In the genomic region with DNA sequence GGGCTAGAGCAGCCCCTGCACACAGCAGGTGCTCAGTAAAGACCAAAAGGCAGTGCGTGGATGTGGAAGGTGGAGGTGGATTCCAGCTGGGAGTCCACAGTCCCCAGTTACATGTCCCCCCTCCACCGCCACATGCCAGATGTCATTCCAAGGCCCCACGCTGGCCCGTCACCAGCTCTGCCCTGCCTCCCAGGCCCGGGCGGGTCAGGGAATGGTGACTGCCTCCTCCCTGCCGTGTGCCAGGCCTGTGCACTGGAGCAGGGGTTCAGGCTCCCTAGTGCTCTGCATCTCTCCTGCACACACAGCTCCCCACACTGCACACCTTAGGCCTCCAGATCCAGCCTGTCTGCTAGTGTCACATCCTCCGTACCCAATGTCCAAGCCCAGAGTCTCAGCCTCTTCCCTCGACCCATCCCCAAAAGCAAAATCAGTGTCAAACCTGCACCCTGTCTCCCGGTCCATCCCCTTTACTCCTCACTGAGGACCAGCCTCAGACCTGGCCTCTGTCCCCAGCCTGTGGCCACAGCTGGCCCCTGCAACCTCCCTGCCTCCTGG, we compare ENCODE assay signal across 26 cellular contexts. TPM values are rescaled to one million over a fixed set of nuclear protein-coding genes. Genes with fewer than 3 reads are reported as not detected.
"Had no signal": no experiment of that assay in that cellular context is flagged by ENCODE, and none has a peak within 500 bp of the region (broad histone marks: within the 10 kb centered on the region; RNA-seq: fewer than 3 reads in every experiment).

No MANE protein-coding gene starts in this region.

- H3K27ac ChIP-seq: brain microvascular endothelial cell, Peyer's patch, RWPE1, SJSA1 had no signal

- DNase-seq: activated CD4-positive, alpha-beta memory T cell treated with anti-CD3 and anti-CD28 coated beads for 36 hours; activated CD4-positive, alpha-beta T cell treated with anti-CD3 and anti-CD28 coated beads for 48 hours; activated CD4-positive, CD25-positive, alpha-beta regulatory T cell treated with anti-CD3 and anti-CD28 coated beads, Interleukin-2, amount 50 U/mL, for 72 hours; activated CD8-positive, alpha-beta memory T cell treated with anti-CD3 and anti-CD28 coated beads for 24 hours; activated gamma-delta T cell; activated naive CD4-positive, alpha-beta T cell treated with anti-CD3 and anti-CD28 coated beads for 36 hours; activated T-cell treated with anti-CD3 and anti-CD28 coated beads, Interleukin-2, amount 50 U/mL, for 48 hours; amygdala; brain microvascular endothelial cell; caudate nucleus; Karpas-422; NCI-H1105 treated with DMSO at 0.1 percent for 48 hours; NCI-H1436 treated with DMSO at 0.1 percent for 48 hours; NCI-H187; NCI-H2081; NCI-H510A treated with DMSO at 0.1 percent for 48 hours; NCI-H69; NK-92 treated with Interleukin-12 subunit alpha and Interleukin-12 subunit beta, amount 100 ng/mL, for 24 hours; SHP77 had no signal

- H3K36me3 Mint-ChIP-seq: activated CD4-positive, alpha-beta memory T cell treated with anti-CD3 and anti-CD28 coated beads for 36 hours; activated naive CD8-positive, alpha-beta T cell had no signal

- H3K4me3 Mint-ChIP-seq: activated CD4-positive, alpha-beta memory T cell treated with anti-CD3 and anti-CD28 coated beads for 36 hours; activated naive CD4-positive, alpha-beta T cell treated with anti-CD3 and anti-CD28 coated beads for 36 hours; activated naive CD8-positive, alpha-beta T cell; activated T-helper 17 cell treated with anti-CD3 and anti-CD28 coated beads, Interleukin-2, amount 50 U/mL, for 72 hours; T-helper 1 cell treated with Interleukin-12 subunit alpha and Interleukin-12 subunit beta and Interleukin-4 antibody, amounts not matched to agents 30 μg/mL and 1 μg/mL, for 36 hours; WTC11 had no signal

- H3K9me3 Mint-ChIP-seq: T-helper 1 cell treated with Interleukin-12 subunit alpha and Interleukin-12 subunit beta and Interleukin-4 antibody, amounts not matched to agents 30 μg/mL and 1 μg/mL, for 36 hours had no signal

- H3K27me3 Mint-ChIP-seq: activated naive CD8-positive, alpha-beta T cell; activated T-helper 17 cell treated with anti-CD3 and anti-CD28 coated beads, Interleukin-2, amount 50 U/mL, for 72 hours had no signal

- ATAC-seq: activated T-helper 17 cell treated with anti-CD3 and anti-CD28 coated beads, Interleukin-2, amount 50 U/mL, for 72 hours; WTC11 had no signal

- H3K4me1 Mint-ChIP-seq: activated T-helper 17 cell treated with anti-CD3 and anti-CD28 coated beads, Interleukin-2, amount 50 U/mL, for 72 hours; WTC11 had no signal

- H3K27ac Mint-ChIP-seq: activated CD4-positive, alpha-beta memory T cell treated with anti-CD3 and anti-CD28 coated beads for 36 hours; activated naive CD4-positive, alpha-beta T cell treated with anti-CD3 and anti-CD28 coated beads for 36 hours; activated naive CD8-positive, alpha-beta T cell; activated T-helper 17 cell treated with anti-CD3 and anti-CD28 coated beads, Interleukin-2, amount 50 U/mL, for 72 hours; T-helper 1 cell treated with Interleukin-12 subunit alpha and Interleukin-12 subunit beta and Interleukin-4 antibody, amounts not matched to agents 30 μg/mL and 1 μg/mL, for 36 hours; WTC11 had no signal

- H3K36me3 ChIP-seq: brain microvascular endothelial cell, Peyer's patch, SJSA1 had no signal

- H3K4me3 ChIP-seq: Peyer's patch, SJSA1 had no signal

- H3K4me1 ChIP-seq: Peyer's patch, SJSA1 had no signal

- H3K9me3 ChIP-seq: Peyer's patch, SJSA1 had no signal

RNA-seq across cellular contexts. Expression of a gene that starts 40.2 kb away (rescaled TPM):
- total RNA-seq: SJSA1 had no signal
